In the genomic region with DNA sequence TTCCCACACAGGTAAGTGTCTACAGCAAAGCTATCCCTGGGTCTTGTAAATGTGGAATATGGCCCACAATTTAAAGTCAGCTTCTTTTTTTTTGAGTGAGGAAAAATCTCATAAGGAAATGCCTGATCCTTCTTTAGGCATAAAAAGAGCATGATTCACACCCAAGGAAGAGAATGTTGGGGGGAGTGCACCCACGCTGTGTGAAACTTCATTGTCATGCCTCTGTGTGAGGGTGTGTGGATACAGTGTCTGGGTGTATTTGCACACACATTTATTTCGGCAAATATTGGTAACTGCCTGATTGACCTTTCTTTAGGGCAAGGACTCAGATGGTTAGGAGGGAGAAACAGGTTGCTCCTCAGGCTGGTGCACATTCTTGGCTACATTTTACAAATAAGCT, we compare ENCODE assay signal across 25 cellular contexts.
"Had no signal": no experiment of that assay in that cellular context is flagged by ENCODE, and none has a peak within 500 bp of the region (broad histone marks: within the 10 kb centered on the region; RNA-seq: fewer than 3 reads in every experiment).

No MANE protein-coding gene starts in this region.

- H3K4me3 Mint-ChIP-seq: stimulated activated effector memory CD8-positive, alpha-beta T cell treated with anti-CD3 and anti-CD28 coated beads, Interleukin-12 subunit alpha, Interleukin-12 subunit beta, amount 100 ng/mL, for 72 hours; stimulated activated memory B cell treated with anti-CD40 and anti-IgM and Interleukin-4, amounts not matched to agents 10 μg/mL and 1 μg/mL and 100 μg/mL, for 72 hours; stimulated activated naive B cell treated with anti-CD40 and anti-IgM and Interleukin-4, amounts not matched to agents 10 μg/mL and 1 μg/mL and 100 μg/mL, for 72 hours; stimulated activated naive CD8-positive, alpha-beta T cell treated with anti-CD3 and anti-CD28 coated beads, Interleukin-15, amount 100 ng/mL, for 72 hours; stimulated activated naive CD8-positive, alpha-beta T cell treated with anti-CD3 and anti-CD28 coated beads, Interleukin-15, Interleukin-2, amounts not matched to agents 100 ng/mL and 50 ng/mL, for 24 hours; type B pancreatic cell had no signal

- H3K4me1 Mint-ChIP-seq: stimulated activated effector memory CD8-positive, alpha-beta T cell treated with anti-CD3 and anti-CD28 coated beads, Interleukin-12 subunit alpha, Interleukin-12 subunit beta, amount 100 ng/mL, for 72 hours; stimulated activated memory B cell treated with anti-CD40 and anti-IgM and Interleukin-4, amounts not matched to agents 10 μg/mL and 1 μg/mL and 100 μg/mL, for 72 hours; stimulated activated naive B cell treated with anti-CD40 and anti-IgM and Interleukin-4, amounts not matched to agents 10 μg/mL and 1 μg/mL and 100 μg/mL, for 72 hours; stimulated activated naive CD8-positive, alpha-beta T cell treated with anti-CD3 and anti-CD28 coated beads, Interleukin-15, amount 100 ng/mL, for 72 hours had no signal

- H3K27ac Mint-ChIP-seq: stimulated activated effector memory CD8-positive, alpha-beta T cell treated with anti-CD3 and anti-CD28 coated beads, Interleukin-12 subunit alpha, Interleukin-12 subunit beta, amount 100 ng/mL, for 72 hours; stimulated activated memory B cell treated with anti-CD40 and anti-IgM and Interleukin-4, amounts not matched to agents 10 μg/mL and 1 μg/mL and 100 μg/mL, for 72 hours; stimulated activated naive B cell treated with anti-CD40 and anti-IgM and Interleukin-4, amounts not matched to agents 10 μg/mL and 1 μg/mL and 100 μg/mL, for 72 hours; stimulated activated naive CD8-positive, alpha-beta T cell treated with anti-CD3 and anti-CD28 coated beads, Interleukin-15, amount 100 ng/mL, for 72 hours; stimulated activated naive CD8-positive, alpha-beta T cell treated with anti-CD3 and anti-CD28 coated beads, Interleukin-15, Interleukin-2, amounts not matched to agents 100 ng/mL and 50 ng/mL, for 24 hours; type B pancreatic cell had no signal

- H3K9me3 Mint-ChIP-seq: stimulated activated memory B cell treated with anti-CD40 and anti-IgM and Interleukin-4, amounts not matched to agents 10 μg/mL and 1 μg/mL and 100 μg/mL, for 72 hours; type B pancreatic cell had no signal

- H3K36me3 Mint-ChIP-seq: stimulated activated effector memory CD8-positive, alpha-beta T cell treated with anti-CD3 and anti-CD28 coated beads, Interleukin-12 subunit alpha, Interleukin-12 subunit beta, amount 100 ng/mL, for 72 hours; stimulated activated memory B cell treated with anti-CD40 and anti-IgM and Interleukin-4, amounts not matched to agents 10 μg/mL and 1 μg/mL and 100 μg/mL, for 72 hours; stimulated activated naive B cell treated with anti-CD40 and anti-IgM and Interleukin-4, amounts not matched to agents 10 μg/mL and 1 μg/mL and 100 μg/mL, for 72 hours; type B pancreatic cell had no signal

- ATAC-seq: stimulated activated effector memory CD8-positive, alpha-beta T cell treated with anti-CD3 and anti-CD28 coated beads, Interleukin-12 subunit alpha, Interleukin-12 subunit beta, amount 100 ng/mL, for 72 hours; stimulated activated memory B cell treated with anti-CD40 and anti-IgM and Interleukin-4, amounts not matched to agents 10 μg/mL and 1 μg/mL and 100 μg/mL, for 72 hours; stimulated activated naive B cell treated with anti-CD40 and anti-IgM and Interleukin-4, amounts not matched to agents 10 μg/mL and 1 μg/mL and 100 μg/mL, for 72 hours; stimulated activated naive CD8-positive, alpha-beta T cell treated with anti-CD3 and anti-CD28 coated beads, Interleukin-15, amount 100 ng/mL, for 72 hours; stimulated activated naive CD8-positive, alpha-beta T cell treated with anti-CD3 and anti-CD28 coated beads, Interleukin-15, Interleukin-2, amounts not matched to agents 100 U/mL and 50 U/mL, for 24 hours; upper lobe of right lung had no signal

- DNase-seq: stimulated activated CD4-positive, alpha-beta T cell treated with anti-CD3 and anti-CD28 coated beads, Interleukin-2, amount 100 ng/mL, for 48 hours; stimulated activated CD4-positive, alpha-beta T cell treated with anti-CD3 and anti-CD28 coated beads, Interleukin-4, amount 100 ng/mL, for 1 hour; stimulated activated CD4-positive, alpha-beta T cell treated with anti-CD3 and anti-CD28 coated beads, Interleukin-4, amount 100 ng/mL, for 24 hours; stimulated activated CD4-positive, alpha-beta T cell treated with anti-CD3 and anti-CD28 coated beads, Interleukin-4, amount 100 ng/mL, for 4 hours; stimulated activated CD8-positive, alpha-beta memory T cell treated with anti-CD3 and anti-CD28 coated beads, Interleukin-4, amount 100 ng/mL, for 48 hours; stimulated activated naive B cell treated with anti-CD40 and anti-IgM and Interleukin-4, amounts not matched to agents 10 μg/mL and 1 μg/mL and 100 μg/mL, for 72 hours; stimulated activated naive CD4-positive, alpha-beta T cell; stimulated activated naive CD4-positive, alpha-beta T cell treated with Interleukin-2 at 50 U/mL for 16 hours; stimulated activated naive CD8-positive, alpha-beta T cell treated with anti-CD3 and anti-CD28 coated beads, Interleukin-15, amount 100 ng/mL, for 72 hours; stimulated activated naive CD8-positive, alpha-beta T cell treated with anti-CD3 and anti-CD28 coated beads, Interleukin-15, Interleukin-2, amounts not matched to agents 100 U/mL and 50 U/mL, for 24 hours; stomach; substantia nigra; testis; thyroid gland; tibial artery; transverse colon; trophoblast cell; upper lobe of left lung; upper lobe of right lung; uterus had no signal

- H3K27me3 Mint-ChIP-seq: stimulated activated memory B cell treated with anti-CD40 and anti-IgM and Interleukin-4, amounts not matched to agents 10 μg/mL and 1 μg/mL and 100 μg/mL, for 72 hours; stimulated activated naive B cell treated with anti-CD40 and anti-IgM and Interleukin-4, amounts not matched to agents 10 μg/mL and 1 μg/mL and 100 μg/mL, for 72 hours had no signal

- FAIRE-seq: urothelium cell line had no signal
